In genomic region chr3:111285188-111285547, GRCh38 we compare ENCODE assay signal across 24 cellular contexts.
"Had no signal": no experiment of that assay in that cellular context is flagged by ENCODE, and none has a peak within 500 bp of the region (broad histone marks: within the 10 kb centered on the region; RNA-seq: fewer than 3 reads in every experiment).

No MANE protein-coding gene starts in this region.

- H3K36me3 ChIP-seq: brain microvascular endothelial cell had no signal

- H3K4me3 Mint-ChIP-seq: activated B cell treated with CpG ODN at 0.5 μM for 24 hours; activated CD4-positive, alpha-beta memory T cell treated with anti-CD3 and anti-CD28 coated beads for 36 hours; activated naive CD4-positive, alpha-beta T cell treated with anti-CD3 and anti-CD28 coated beads for 36 hours; activated naive CD8-positive, alpha-beta T cell treated with anti-CD3 and anti-CD28 coated beads, Interleukin-2, amount 50 U/mL, for 24 hours; activated T-cell treated with anti-CD3 and anti-CD28 coated beads, Interleukin-2, amount 50 U/mL, for 72 hours; T-helper 1 cell treated with Interleukin-12 subunit alpha and Interleukin-12 subunit beta and Interleukin-4 antibody, amounts not matched to agents 30 μg/mL and 1 μg/mL, for 36 hours; T-helper 2 cell treated with Interferon-gamma antibody and Interleukin-4, amounts not matched to agents 5 μg/mL and 100 μg/mL, for 36 hours had no signal

- H3K4me1 Mint-ChIP-seq: activated B cell treated with CpG ODN at 0.5 μM for 24 hours had no signal

- H3K27me3 ChIP-seq: brain microvascular endothelial cell had no signal

- H3K27ac Mint-ChIP-seq: activated B cell treated with CpG ODN at 0.5 μM for 24 hours; activated CD4-positive, alpha-beta memory T cell treated with anti-CD3 and anti-CD28 coated beads for 36 hours; activated naive CD4-positive, alpha-beta T cell treated with anti-CD3 and anti-CD28 coated beads for 36 hours; activated naive CD4-positive, alpha-beta T cell treated with anti-CD3 and anti-CD28 coated beads, Interleukin-2, amount 50 U/mL, for 72 hours; activated naive CD8-positive, alpha-beta T cell treated with anti-CD3 and anti-CD28 coated beads, Interleukin-2, amount 50 U/mL, for 24 hours; activated T-cell treated with anti-CD3 and anti-CD28 coated beads, Interleukin-2, amount 50 U/mL, for 72 hours; activated T-helper 2 cell treated with anti-CD3 and anti-CD28 coated beads, Interferon-gamma antibody, Interleukin-2, Interleukin-4, amounts not matched to agents 10 μg/mL and 5 μg/mL and 100 μg/mL, durations not matched to agents 14 hours and 24 hours and 36 hours; T-helper 1 cell treated with Interleukin-12 subunit alpha and Interleukin-12 subunit beta and Interleukin-4 antibody, amounts not matched to agents 30 μg/mL and 1 μg/mL, for 36 hours; T-helper 2 cell treated with Interferon-gamma antibody and Interleukin-4, amounts not matched to agents 5 μg/mL and 100 μg/mL, for 36 hours had no signal

- ATAC-seq: activated naive CD4-positive, alpha-beta T cell treated with anti-CD3 and anti-CD28 coated beads, Interleukin-2, amount 50 U/mL, for 72 hours; activated naive CD8-positive, alpha-beta T cell treated with anti-CD3 and anti-CD28 coated beads, Interleukin-2, amount 50 U/mL, for 24 hours; activated T-cell treated with anti-CD3 and anti-CD28 coated beads, Interleukin-2, amount 50 U/mL, for 72 hours had no signal

- H3K36me3 Mint-ChIP-seq: activated CD4-positive, alpha-beta memory T cell treated with anti-CD3 and anti-CD28 coated beads for 36 hours; activated naive CD4-positive, alpha-beta T cell treated with anti-CD3 and anti-CD28 coated beads, Interleukin-2, amount 50 U/mL, for 72 hours had no signal

- H3K27me3 Mint-ChIP-seq: activated B cell treated with CpG ODN at 0.5 μM for 24 hours; activated CD4-positive, alpha-beta memory T cell treated with anti-CD3 and anti-CD28 coated beads for 36 hours; activated naive CD8-positive, alpha-beta T cell treated with anti-CD3 and anti-CD28 coated beads, Interleukin-2, amount 50 U/mL, for 24 hours had no signal

- H3K4me3 ChIP-seq: SK-N-MC had no signal

- H3K27ac ChIP-seq: brain microvascular endothelial cell, SK-N-MC had no signal

- DNase-seq: activated B cell treated with CpG ODN at 0.5 μM for 24 hours; activated CD4-positive, alpha-beta memory T cell treated with anti-CD3 and anti-CD28 coated beads for 36 hours; activated CD4-positive, alpha-beta T cell treated with anti-CD3 and anti-CD28 coated beads for 4 hours; activated CD4-positive, alpha-beta T cell treated with anti-CD3 and anti-CD28 coated beads, Interleukin-2, amount 50 U/mL, for 1 hour; activated CD4-positive, CD25-positive, alpha-beta regulatory T cell treated with anti-CD3 and anti-CD28 coated beads, Interleukin-2, amount 50 U/mL, for 72 hours; activated gamma-delta T cell; activated naive CD4-positive, alpha-beta T cell treated with anti-CD3 and anti-CD28 coated beads for 36 hours; activated naive CD8-positive, alpha-beta T cell treated with anti-CD3 and anti-CD28 coated beads, Interleukin-2, amount 50 U/mL, for 24 hours; activated T-cell treated with anti-CD3 and anti-CD28 coated beads, Interleukin-2, amount 50 U/mL, for 1 hour; activated T-cell treated with anti-CD3 and anti-CD28 coated beads, Interleukin-2, amount 50 U/mL, for 72 hours; brain microvascular endothelial cell; central memory CD4-positive, alpha-beta T cell; KG1; NCI-H187; NCI-H2227 treated with DMSO at 0.1 percent for 48 hours; NCI-H446; NCI-H510A treated with DMSO at 0.1 percent for 48 hours; OCI-M1; Right ventricle myocardium superior had no signal

- H3K9me3 Mint-ChIP-seq: activated B cell treated with CpG ODN at 0.5 μM for 24 hours; activated CD4-positive, alpha-beta memory T cell treated with anti-CD3 and anti-CD28 coated beads for 36 hours; activated naive CD4-positive, alpha-beta T cell treated with anti-CD3 and anti-CD28 coated beads for 36 hours; activated naive CD8-positive, alpha-beta T cell treated with anti-CD3 and anti-CD28 coated beads, Interleukin-2, amount 50 U/mL, for 24 hours; T-helper 2 cell treated with Interferon-gamma antibody and Interleukin-4, amounts not matched to agents 5 μg/mL and 100 μg/mL, for 36 hours had no signal
